ENCODE assay signal across 16 cellular contexts in genomic region chr2:216553093-216553478, GRCh38. TPM values are rescaled to one million over a fixed set of nuclear protein-coding genes. Genes with fewer than 3 reads are reported as not detected.
A peak's percentile ranks its signal among the peaks of the same experiment; 100 is the strongest.
DNase-seq lines count a peak whose midpoint lies in the region; ATAC-seq, FAIRE-seq and TF ChIP-seq lines count a peak whose summit lies in the region.
"Had no signal": no experiment of that assay in that cellular context is flagged by ENCODE, and none has a peak within 500 bp of the region (broad histone marks: within the 10 kb centered on the region; RNA-seq: fewer than 3 reads in every experiment).

No MANE protein-coding gene starts in this region.

- H3K4me2 ChIP-seq in hepatocyte = no peak overlapping the region

- no peaks in the 10 kb centered on the region for H4K20me1 ChIP-seq in hepatocyte (ENCODE audit: insufficient read depth, poor library complexity, severe bottlenecking)

- peaks cover 24% of the 10 kb centered on the region for H3K4me1 ChIP-seq in hepatocyte (ENCODE audit: insufficient read depth)

- peak; percentile 33 for DNase-seq in GM03348 (ENCODE audit: low spot score)
- no peak for DNase-seq in WTC11 (ENCODE audit: low spot score)
- no peak for DNase-seq in hepatocyte (ENCODE audit: low spot score)
- DNase-seq in progenitor cell of endocrine pancreas (ENCODE audit: low spot score, unreplicated experiment) = no peak
- no peak for DNase-seq in inferior parietal cortex (ENCODE audit: extremely low spot score)
- no peak for DNase-seq in MV-4-11 (lab: John Stamatoyannopoulos, UW)
- DNase-seq in HTR-8/SVneo (ENCODE audit: insufficient read length, low spot score) = no peak
- no peak for DNase-seq in NOMO-1 treated with dmso at 0.1 percent for 144 hours (lab: John Stamatoyannopoulos, UW; ENCODE audit: unreplicated experiment)
- DNase-seq: activated CD4-positive, alpha-beta memory T cell treated with anti-CD3 and anti-CD28 coated beads, Interleukin-2, amount 10 ng/mL, durations not matched to agents 7 days and 5 days; activated gamma-delta T cell; BE2C; NCI-H1417; NCI-H510A; T-helper 9 cell had no signal

- H3K27ac Mint-ChIP-seq in WTC11 (peak overlapping the region; percentile 62), progenitor cell of endocrine pancreas (peak overlapping the region; percentile 83)
- H3K27ac Mint-ChIP-seq: activated CD4-positive, alpha-beta memory T cell treated with anti-CD3 and anti-CD28 coated beads, Interleukin-2, amount 10 ng/mL, durations not matched to agents 7 days and 5 days; stimulated activated effector memory CD8-positive, alpha-beta T cell treated with anti-CD3 and anti-CD28 coated beads, Interleukin-12 subunit alpha, Interleukin-12 subunit beta, amount 100 ng/mL, for 72 hours had no signal

- no peaks in the 10 kb centered on the region for H3K79me2 ChIP-seq in hepatocyte

- no peaks in the 10 kb centered on the region for H3K9me3 ChIP-seq in hepatocyte (ENCODE audit: low read depth)
- H3K9me3 ChIP-seq: BE2C had no signal

- H3K4me1 Mint-ChIP-seq in WTC11 (peaks cover 44% of the 10 kb centered on the region), progenitor cell of endocrine pancreas (ENCODE audit: low read depth) (peaks cover 6% of the 10 kb centered on the region)
- H3K4me1 Mint-ChIP-seq: activated CD4-positive, alpha-beta memory T cell treated with anti-CD3 and anti-CD28 coated beads, Interleukin-2, amount 10 ng/mL, durations not matched to agents 7 days and 5 days had no signal

- no peaks in the 10 kb centered on the region for H3K36me3 Mint-ChIP-seq in WTC11
- H3K36me3 Mint-ChIP-seq in progenitor cell of endocrine pancreas (ENCODE audit: insufficient read depth) = no peaks in the 10 kb centered on the region
- H3K36me3 Mint-ChIP-seq: stimulated activated effector memory CD8-positive, alpha-beta T cell treated with anti-CD3 and anti-CD28 coated beads, Interleukin-12 subunit alpha, Interleukin-12 subunit beta, amount 100 ng/mL, for 72 hours had no signal

- TF ChIP-seq CTCF in WTC11 (IDR thresholded peaks at IDR 0.05) = no peak
- TF ChIP-seq CTCF in hepatocyte (IDR thresholded peaks at IDR 0.05; ENCODE audit: poor library complexity) = no peak
- TF ChIP-seq CTCF in progenitor cell of endocrine pancreas (IDR thresholded peaks at IDR 0.05; ENCODE audit: unreplicated experiment) = no peak

- no peaks in the 10 kb centered on the region for H3K27me3 ChIP-seq in hepatocyte
- H3K27me3 ChIP-seq: BE2C had no signal

- peak; percentile 72 for ATAC-seq in WTC11
- ATAC-seq: HCT116; stimulated activated effector memory CD8-positive, alpha-beta T cell treated with anti-CD3 and anti-CD28 coated beads, Interleukin-12 subunit alpha, Interleukin-12 subunit beta, amount 100 ng/mL, for 72 hours had no signal

- H3K9me3 Mint-ChIP-seq in WTC11 (no peaks in the 10 kb centered on the region), progenitor cell of endocrine pancreas (ENCODE audit: low read depth) (no peaks in the 10 kb centered on the region)
- H3K9me3 Mint-ChIP-seq: activated CD4-positive, alpha-beta memory T cell treated with anti-CD3 and anti-CD28 coated beads, Interleukin-2, amount 10 ng/mL, durations not matched to agents 7 days and 5 days; stimulated activated effector memory CD8-positive, alpha-beta T cell treated with anti-CD3 and anti-CD28 coated beads, Interleukin-12 subunit alpha, Interleukin-12 subunit beta, amount 100 ng/mL, for 72 hours had no signal

- peak overlapping the region; percentile 77 for H3K27ac ChIP-seq in hepatocyte

- CTCF ChIA-PET in WTC11 (lab: Charles Lee) = no interaction called here

- no peak overlapping the region for H3K4me3 ChIP-seq in hepatocyte

- 85% methylated on average over 1 of the region's 1 CpG for WGBS in hepatocyte (ENCODE audit: low lambda C conversion rate, missing lambda C conversion rate)

- no peaks in the 10 kb centered on the region for H3K9me2 ChIP-seq in hepatocyte (replicated peaks; ENCODE audit: insufficient read depth)

- H3K36me3 ChIP-seq in hepatocyte (replicated peaks; ENCODE audit: insufficient read depth, low read depth) = no peaks in the 10 kb centered on the region
- H3K36me3 ChIP-seq: BE2C had no signal

- H2AFZ ChIP-seq in hepatocyte = no peak overlapping the region

- no peak for FAIRE-seq in HTR-8/SVneo (lab: Jason Lieb, UNC)

- POLR2A ChIA-PET in WTC11 (lab: Charles Lee) = no interaction called here

- H3K4me3 Mint-ChIP-seq in WTC11 = no peak overlapping the region
- no peak overlapping the region for H3K4me3 Mint-ChIP-seq in progenitor cell of endocrine pancreas (ENCODE audit: low read depth)
- H3K4me3 Mint-ChIP-seq: activated CD4-positive, alpha-beta memory T cell treated with anti-CD3 and anti-CD28 coated beads, Interleukin-2, amount 10 ng/mL, durations not matched to agents 7 days and 5 days; stimulated activated effector memory CD8-positive, alpha-beta T cell treated with anti-CD3 and anti-CD28 coated beads, Interleukin-12 subunit alpha, Interleukin-12 subunit beta, amount 100 ng/mL, for 72 hours had no signal

- H3K27me3 Mint-ChIP-seq in WTC11 (ENCODE audit: low read depth) (no peaks in the 10 kb centered on the region), progenitor cell of endocrine pancreas (peaks cover 6% of the 10 kb centered on the region)

TF ChIP-seq in WTC11, 78 proteins besides CTCF, POLR2A, EP300 and RAD21:
- TF ChIP-seq RELA (CRISPR knock-in tag; IDR thresholded peaks at IDR 0.05; ENCODE audit: borderline replicate concordance) (no peak), SP1 (CRISPR knock-in tag; conservative IDR thresholded peaks at IDR 0.05) (no peak), AR (CRISPR knock-in tag; IDR thresholded peaks at IDR 0.05) (no peak), GABPB1 (CRISPR knock-in tag; IDR thresholded peaks at IDR 0.05) (no peak; the same call in 1 of the 2 replicates), ZNF121 (CRISPR knock-in tag; IDR thresholded peaks at IDR 0.05) (no peak), HMGXB4 (CRISPR knock-in tag; IDR thresholded peaks at IDR 0.05) (no peak), CREB1 (CRISPR knock-in tag; IDR thresholded peaks at IDR 0.05) (no peak)

RNA-seq across cellular contexts. Expression of gene RPL37A, which starts 54.4 kb away (rescaled TPM):
- 3,135 to 3,488 TPM (median 3,463 TPM) in 3 replicates for total RNA-seq in WTC11 (2021)
- 1,119 and 1,301 TPM in 2 replicates for total RNA-seq in hepatocyte
- 1,011 and 1,060 TPM in 2 replicates for polyA plus RNA-seq in hepatocyte
- 2,606 and 2,721 TPM in 2 replicates for total RNA-seq in progenitor cell of endocrine pancreas
